16 cellular contexts compared by ENCODE assay signal in genomic region chr2:46390901-46391395, GRCh38.
"Had no signal": no experiment of that assay in that cellular context is flagged by ENCODE, and none has a peak within 500 bp of the region (broad histone marks: within the 10 kb centered on the region; RNA-seq: fewer than 3 reads in every experiment).

No MANE protein-coding gene starts in this region.

- H3K27ac Mint-ChIP-seq: naive thymus-derived CD4-positive, alpha-beta T cell; nephron progenitor cell had no signal

- H3K9me3 ChIP-seq: heart left ventricle, stomach, upper lobe of left lung, vagina had no signal

- H3K4me1 ChIP-seq: vagina had no signal

- H3K4me3 Mint-ChIP-seq: naive thymus-derived CD4-positive, alpha-beta T cell; nephron progenitor cell had no signal

- DNase-seq: effector CD4-positive, alpha-beta T cell; heart left ventricle; hippocampal formation; kidney glomerular epithelial cell; naive thymus-derived CD4-positive, alpha-beta T cell; nephron progenitor cell; posterior cingulate gyrus; small intestine; stimulated activated CD4-positive, alpha-beta T cell treated with anti-CD3 and anti-CD28 coated beads, Interleukin-12 subunit alpha, Interleukin-12 subunit beta, amount 100 ng/mL, for 4 hours; stimulated activated naive CD4-positive, alpha-beta T cell; stomach; substantia nigra; upper lobe of left lung had no signal

- H3K36me3 Mint-ChIP-seq: naive thymus-derived CD4-positive, alpha-beta T cell had no signal

- ATAC-seq: esophagus mucosa; heart left ventricle; naive thymus-derived CD4-positive, alpha-beta T cell had no signal

- H3K27me3 ChIP-seq: heart left ventricle, stomach, upper lobe of left lung, vagina had no signal

- H3K9me3 Mint-ChIP-seq: naive thymus-derived CD4-positive, alpha-beta T cell; nephron progenitor cell had no signal

- H3K4me3 ChIP-seq: coronary artery, heart left ventricle, stomach, upper lobe of left lung, vagina had no signal

- H3K27ac ChIP-seq: coronary artery, stomach, vagina had no signal
